In the genomic region with DNA sequence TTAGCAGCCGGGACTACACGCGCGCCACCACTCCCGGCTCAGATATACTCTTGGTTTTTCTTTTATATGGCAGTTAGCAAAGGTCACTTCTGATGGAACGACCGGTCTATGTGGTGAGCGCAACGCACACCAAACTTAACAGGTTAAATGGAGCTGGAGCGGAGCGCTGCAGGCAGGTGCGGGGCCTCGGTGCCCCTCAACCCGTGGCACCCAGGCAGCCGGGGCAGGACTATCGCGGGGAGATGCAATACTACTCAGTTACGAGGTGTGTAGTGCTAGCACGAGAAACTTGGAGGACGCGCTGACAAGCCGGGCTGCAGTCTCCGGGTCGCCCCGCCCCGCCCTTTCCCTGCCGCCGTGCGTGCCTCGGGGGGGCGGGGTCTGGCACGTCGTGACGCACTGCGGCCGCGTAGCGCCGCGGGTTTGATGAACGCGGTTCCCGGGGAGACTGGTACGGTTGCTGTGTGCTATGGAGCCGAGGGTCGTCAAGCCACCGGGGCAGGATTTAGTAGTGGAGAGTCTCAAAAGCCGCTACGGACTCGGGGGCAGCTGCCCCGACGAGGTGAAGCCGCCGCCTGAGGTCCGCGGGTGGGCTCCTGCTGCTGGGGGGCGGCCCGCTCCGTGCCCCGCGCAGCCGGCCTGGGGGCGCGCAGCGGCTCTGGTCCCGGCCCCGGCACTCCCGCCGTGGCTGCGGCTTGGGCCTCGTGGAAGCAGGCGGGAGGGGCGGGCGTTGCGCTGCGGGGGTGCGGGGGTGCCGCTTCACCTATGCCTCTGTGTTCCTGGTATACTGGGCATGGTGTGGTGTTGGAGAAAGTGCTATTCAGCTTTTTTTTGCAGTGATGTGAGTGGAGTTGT, we compare ENCODE assay signal across 9 cellular contexts. TPM values are rescaled to one million over a fixed set of nuclear protein-coding genes. Genes with fewer than 3 reads are reported as not detected.
A peak's percentile ranks its signal among the peaks of the same experiment; 100 is the strongest.
DNase-seq lines count a peak whose midpoint lies in the region; ATAC-seq, FAIRE-seq and TF ChIP-seq lines count a peak whose summit lies in the region.
"Had no signal": no experiment of that assay in that cellular context is flagged by ENCODE, and none has a peak within 500 bp of the region (broad histone marks: within the 10 kb centered on the region; RNA-seq: fewer than 3 reads in every experiment).

A gene with protein sequence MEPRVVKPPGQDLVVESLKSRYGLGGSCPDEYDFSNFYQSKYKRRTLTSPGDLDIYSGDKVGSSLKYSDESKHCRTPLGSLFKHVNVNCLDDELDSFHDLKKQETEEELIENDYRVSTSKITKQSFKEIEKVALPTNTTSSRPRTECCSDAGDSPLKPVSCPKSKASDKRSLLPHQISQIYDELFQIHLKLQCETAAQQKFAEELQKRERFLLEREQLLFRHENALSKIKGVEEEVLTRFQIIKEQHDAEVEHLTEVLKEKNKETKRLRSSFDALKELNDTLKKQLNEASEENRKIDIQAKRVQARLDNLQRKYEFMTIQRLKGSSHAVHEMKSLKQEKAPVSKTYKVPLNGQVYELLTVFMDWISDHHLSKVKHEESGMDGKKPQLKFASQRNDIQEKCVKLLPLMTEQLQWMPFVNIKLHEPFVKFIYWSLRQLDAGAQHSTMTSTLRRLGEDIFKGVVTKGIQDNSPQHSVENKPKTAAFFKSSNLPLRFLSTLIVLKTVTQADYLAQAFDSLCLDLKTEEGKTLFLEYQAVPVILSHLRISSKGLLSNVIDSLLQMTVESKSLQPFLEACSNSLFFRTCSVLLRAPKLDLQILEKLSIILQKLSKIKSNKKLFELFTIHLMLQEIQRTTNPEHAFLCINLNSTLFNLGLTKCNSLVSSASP (plus strand): TSS at position 418 of the 855 bp plus-strand sequence. CDS start 52 bp downstream, at position 470.

- ATAC-seq in GM18909 (IDR thresholded peaks at IDR 0.05; ENCODE audit: poor library complexity, unreplicated experiment) (peak; percentile 98), HG03159 (IDR thresholded peaks at IDR 0.05; ENCODE audit: unreplicated experiment) (peak; percentile 97), activated B cell treated with CpG ODN at 0.5 μM for 24 hours (ENCODE audit: low read depth) (peak; percentile 97)

- H3K79me2 ChIP-seq in keratinocyte (ENCODE audit: control insufficient read depth, insufficient read depth, low read length) = peaks cover 7% of the 10 kb centered on the region

- H3K36me3 ChIP-seq in keratinocyte (ENCODE audit: control insufficient read depth in 2 of 2, extremely low read depth in 1 of 2, insufficient read depth in 2 of 2, low read length in 2 of 2) = peaks cover 2 to 14% of the 10 kb centered on the region in 2 experiments

- H2AFZ ChIP-seq in keratinocyte (ENCODE audit: control insufficient read depth, low read length) = peak within 1 kb of the TSS; percentile 86

- DNase-seq in AG09309 (ENCODE audit: low read depth) = peak; percentile 35
- DNase-seq in NCI-H345 treated with DMSO at 0.1 percent for 48 hours (lab: John Stamatoyannopoulos, UW; ENCODE audit: unreplicated experiment) = peak; percentile 75
- DNase-seq in activated B cell treated with CpG ODN at 0.5 μM for 24 hours = peak; percentile 92
- peak in 59 of 61 donors; percentile 23 to 87 (median 70) for DNase-seq in caudate nucleus (lab: John Stamatoyannopoulos, UW)
- no peak for DNase-seq in keratinocyte (ENCODE audit: low read depth, low spot score)
- DNase-seq in stimulated activated CD4-positive, alpha-beta T cell treated with anti-CD3 and anti-CD28 coated beads, Interleukin-12 subunit alpha, Interleukin-12 subunit beta, amount 100 ng/mL, for 48 hours (ENCODE audit: low read depth in 2 of 3, low spot score in 1 of 3) = peak; percentile 82 to 92 (median 87)

- CTCF ChIA-PET in activated B cell treated with CpG ODN at 0.5 μM for 24 hours (lab: Charles Lee) = no interaction called here

- peaks cover 3% of the 10 kb centered on the region for H4K20me1 ChIP-seq in keratinocyte (ENCODE audit: control insufficient read depth, extremely low read depth, insufficient read depth, low read length)

- peak within 1 kb of the TSS; percentile 96 for H3K27ac Mint-ChIP-seq in activated B cell treated with CpG ODN at 0.5 μM for 24 hours

- H3K4me1 ChIP-seq in keratinocyte (ENCODE audit: control insufficient read depth, extremely low read depth, insufficient read depth, low read length) = peaks cover 6% of the 10 kb centered on the region

- no peaks in the 10 kb centered on the region for H3K27me3 Mint-ChIP-seq in activated B cell treated with CpG ODN at 0.5 μM for 24 hours

- H3K9me1 ChIP-seq in keratinocyte (ENCODE audit: control insufficient read depth, extremely low read depth, insufficient read depth, low read length) = no peaks in the 10 kb centered on the region

- H3K9me3 ChIP-seq in keratinocyte (ENCODE audit: control insufficient read depth, low read depth, low read length) = no peaks in the 10 kb centered on the region

- no peaks in the 10 kb centered on the region for H3K9me3 Mint-ChIP-seq in activated B cell treated with CpG ODN at 0.5 μM for 24 hours

- H3K9ac ChIP-seq in keratinocyte (ENCODE audit: control insufficient read depth, extremely low read depth, insufficient read depth, low read length) = peak within 1 kb of the TSS; percentile 87

- peaks cover 39% of the 10 kb centered on the region for H3K36me3 Mint-ChIP-seq in activated B cell treated with CpG ODN at 0.5 μM for 24 hours (ENCODE audit: low read depth)

- POLR2A ChIA-PET in activated B cell treated with CpG ODN at 0.5 μM for 24 hours (lab: Charles Lee) = interaction anchor here (0.8 to 2.6 kb wide), 2 partner anchors 10 to 68 kb away, joined by 3 to 19 read pairs; partner anchors contain the start of gene RANBP2

- H3K27ac ChIP-seq in caudate nucleus (ENCODE audit: low read depth, low read length) (peak within 1 kb of the TSS; percentile 33), keratinocyte (ENCODE audit: control insufficient read depth, insufficient read depth, low read length) (peak within 1 kb of the TSS; percentile 73)

- H3K4me3 Mint-ChIP-seq in activated B cell treated with CpG ODN at 0.5 μM for 24 hours = peak within 1 kb of the TSS; percentile 99

- H3K4me1 Mint-ChIP-seq in activated B cell treated with CpG ODN at 0.5 μM for 24 hours = peaks cover 23% of the 10 kb centered on the region

- dilution Hi-C loops in keratinocyte (cut with MboI; ENCODE audit: extremely low pct_ligation_motif_present, low sequenced_read_pairs) = no loop called here

- peak; percentile 48 for FAIRE-seq in keratinocyte (lab: Jason Lieb, UNC)
- FAIRE-seq: colon had no signal

- peak within 1 kb of the TSS; percentile 98 for H3K4me2 ChIP-seq in keratinocyte (ENCODE audit: control insufficient read depth, extremely low read depth, insufficient read depth, low read depth, low read length)

- H3K4me3 ChIP-seq in AG09309 (ENCODE audit: control insufficient read depth, low read depth, low read length) = peak within 1 kb of the TSS; percentile 68
- peak within 1 kb of the TSS; percentile 68 to 89 (median 88) for H3K4me3 ChIP-seq in keratinocyte (ENCODE audit: control insufficient read depth in 2 of 3, extremely low read depth in 1 of 3, insufficient read depth in 2 of 3, low read depth in 1 of 3, low read length in 3 of 3)

- no peak for TF ChIP-seq CTCF in AG09309 (IDR thresholded peaks at IDR 0.05; ENCODE audit: control insufficient read depth, insufficient read depth, low read depth, low read length, missing control alignments)
- TF ChIP-seq CTCF in activated B cell treated with CpG ODN at 0.5 μM for 24 hours (IDR thresholded peaks at IDR 0.05) = no peak
- no peak for TF ChIP-seq CTCF in keratinocyte (optimal IDR thresholded peaks at IDR 0.05 in 1 of 3, IDR thresholded peaks at IDR 0.05 in 1 of 3, conservative IDR thresholded peaks at IDR 0.05 in 1 of 3; ENCODE audit: extremely low read depth in 1 of 3, insufficient read depth in 2 of 3, low read length in 3 of 3)

- H3K27me3 ChIP-seq in keratinocyte (ENCODE audit: control insufficient read depth, extremely low read depth, insufficient read depth, low read length) = no peaks in the 10 kb centered on the region

- intact Hi-C loops in activated B cell treated with CpG ODN at 0.5 μM for 24 hours (cut with micrococcal nuclease) = loop anchor here (1.0 to 5.0 kb wide), 4 partner anchors 10 to 338 kb away; partner anchors contain the start of genes GCC2, LIMS1 and RANBP2

RNA-seq across cellular contexts. Expression of the gene that starts here (rescaled TPM):
- 10.3 and 10.6 TPM in 2 replicates for total RNA-seq in activated B cell treated with CpG ODN at 0.5 μM for 24 hours
- polyA plus RNA-seq in keratinocyte = 2.4 to 6.6 TPM (median 3.1 TPM) in 3 replicates
- 7.1 TPM for polyA plus RNA-seq in keratinocyte (2011; ENCODE audit: low read depth)
- 1.8 and 2.8 TPM in 2 replicates for polyA plus RNA-seq in keratinocyte (2011; cell fraction: cytosol; rRNA removed)
- 2.8 and 3.0 TPM in 2 replicates for polyA plus RNA-seq in keratinocyte (2011; cell fraction: nucleus; rRNA removed)
- 1.8 and 5.2 TPM in 2 replicates for polyA plus RNA-seq in keratinocyte (2012; ENCODE audit: low replicate concordance)
- 0.26 to 5.4 TPM (median 2.5 TPM) in 3 replicates for polyA minus RNA-seq in keratinocyte
- 2.9 TPM for polyA minus RNA-seq in keratinocyte (2011; cell fraction: cytosol; rRNA and poly(A)+ RNA removed)
- polyA minus RNA-seq in keratinocyte (2011; cell fraction: nucleus; rRNA and poly(A)+ RNA removed) = 4.0 and 6.4 TPM in 2 replicates
